Comparison of ENCODE assay signal across 23 cellular contexts in genomic region chrX:22373094-22373493, GRCh38.
"Had no signal": no experiment of that assay in that cellular context is flagged by ENCODE, and none has a peak within 500 bp of the region (broad histone marks: within the 10 kb centered on the region; RNA-seq: fewer than 3 reads in every experiment).

No MANE protein-coding gene starts in this region.

- FAIRE-seq: endometrium, keratinocyte had no signal

- H3K27me3 ChIP-seq: gastrocnemius medialis, ovary, sigmoid colon, stomach, thyroid gland, vagina had no signal

- H3K27ac ChIP-seq: gastrocnemius medialis, lower lobe of right lung, ovary, psoas muscle, sigmoid colon, stomach, thyroid gland, vagina had no signal

- ATAC-seq: effector memory CD8-positive, alpha-beta T cell; gastrocnemius medialis; left ventricle myocardium superior; lower lobe of right lung; naive thymus-derived CD8-positive, alpha-beta T cell; psoas muscle; right cardiac atrium; stimulated activated effector memory CD8-positive, alpha-beta T cell treated with anti-CD3 and anti-CD28 coated beads, Interleukin-12 subunit alpha, Interleukin-12 subunit beta, amount 100 ng/mL, for 72 hours had no signal

- H3K9me3 ChIP-seq: gastrocnemius medialis, lower lobe of right lung, ovary, psoas muscle, sigmoid colon, stomach, thyroid gland, vagina had no signal

- H3K4me3 ChIP-seq: gastrocnemius medialis, lower lobe of right lung, ovary, psoas muscle, sigmoid colon, stomach, thyroid gland, vagina had no signal

- H3K36me3 ChIP-seq: gastrocnemius medialis, lower lobe of right lung, ovary, sigmoid colon, stomach, thyroid gland, vagina had no signal

- H3K4me1 ChIP-seq: gastrocnemius medialis, lower lobe of right lung, psoas muscle, sigmoid colon, stomach, thyroid gland, vagina had no signal

- DNase-seq: effector memory CD8-positive, alpha-beta T cell; foreskin fibroblast; gastrocnemius medialis; head of caudate nucleus; left ventricle myocardium superior; lower lobe of right lung; naive thymus-derived CD8-positive, alpha-beta T cell; occipital lobe; ovary; posterior cingulate gyrus; psoas muscle; right cardiac atrium; sigmoid colon; stimulated activated CD4-positive, alpha-beta T cell treated with anti-CD3 and anti-CD28 coated beads, Interleukin-2, amount 100 ng/mL, for 24 hours; stimulated activated CD4-positive, alpha-beta T cell treated with anti-CD3 and anti-CD28 coated beads, Interleukin-4, amount 100 ng/mL, for 24 hours; stimulated activated naive CD4-positive, alpha-beta T cell treated with Interleukin-2 at 50 U/mL for 16 hours; stomach; thyroid gland; trophoblast cell had no signal
